ENCODE assay signal across 1 cellular context in the genomic region with DNA sequence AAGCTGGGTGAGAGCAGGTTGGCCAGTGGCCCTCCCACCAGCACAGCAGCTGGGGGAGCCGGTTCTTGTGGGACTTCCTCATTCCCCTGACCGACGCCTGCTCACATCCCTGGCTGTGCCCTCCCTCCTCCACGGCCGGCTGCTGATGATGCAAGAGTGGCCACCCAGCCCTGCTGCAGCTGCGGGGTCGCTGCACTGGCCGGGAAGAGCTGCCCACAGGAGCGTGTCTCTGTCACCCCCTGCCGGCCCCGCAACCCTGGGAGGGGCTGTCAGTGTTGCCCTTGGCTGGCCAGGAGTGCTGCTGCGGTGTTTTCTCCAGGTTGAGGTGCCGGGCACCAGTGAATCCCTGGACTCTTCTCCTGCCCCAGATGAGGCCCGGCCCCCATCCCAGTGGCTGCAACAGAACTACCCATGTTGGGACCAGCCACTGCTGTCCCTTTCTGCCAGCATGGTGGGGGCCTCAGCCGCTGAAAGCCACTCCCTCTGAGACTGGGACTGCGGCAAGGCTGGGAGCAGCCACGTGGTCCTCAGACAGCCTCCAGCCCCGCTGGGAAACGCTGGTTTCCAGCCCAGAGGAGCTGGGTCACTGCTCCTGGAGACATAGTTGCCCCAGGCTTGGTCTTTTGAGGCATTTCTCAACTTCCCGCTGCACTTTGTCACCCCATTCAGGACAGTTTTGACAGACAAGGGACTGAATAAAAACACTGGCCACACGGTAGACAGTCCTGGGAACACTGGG.
TF ChIP-seq lines count a peak whose summit lies in the region.

No MANE protein-coding gene starts in this region.

TF ChIP-seq in HepG2, 621 proteins besides CTCF, POLR2A, EP300 and RAD21 (continued from another document and continues in another):
- TF ChIP-seq, protein P1, sequence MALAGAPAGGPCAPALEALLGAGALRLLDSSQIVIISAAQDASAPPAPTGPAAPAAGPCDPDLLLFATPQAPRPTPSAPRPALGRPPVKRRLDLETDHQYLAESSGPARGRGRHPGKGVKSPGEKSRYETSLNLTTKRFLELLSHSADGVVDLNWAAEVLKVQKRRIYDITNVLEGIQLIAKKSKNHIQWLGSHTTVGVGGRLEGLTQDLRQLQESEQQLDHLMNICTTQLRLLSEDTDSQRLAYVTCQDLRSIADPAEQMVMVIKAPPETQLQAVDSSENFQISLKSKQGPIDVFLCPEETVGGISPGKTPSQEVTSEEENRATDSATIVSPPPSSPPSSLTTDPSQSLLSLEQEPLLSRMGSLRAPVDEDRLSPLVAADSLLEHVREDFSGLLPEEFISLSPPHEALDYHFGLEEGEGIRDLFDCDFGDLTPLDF (CRISPR knock-in tag; IDR thresholded peaks at IDR 0.05) = no peak
- no peak for TF ChIP-seq FOXM1 (CRISPR knock-in tag; IDR thresholded peaks at IDR 0.05)
- TF ChIP-seq ZNF317 (CRISPR knock-in tag; IDR thresholded peaks at IDR 0.05) = no peak
- TF ChIP-seq, protein P2, sequence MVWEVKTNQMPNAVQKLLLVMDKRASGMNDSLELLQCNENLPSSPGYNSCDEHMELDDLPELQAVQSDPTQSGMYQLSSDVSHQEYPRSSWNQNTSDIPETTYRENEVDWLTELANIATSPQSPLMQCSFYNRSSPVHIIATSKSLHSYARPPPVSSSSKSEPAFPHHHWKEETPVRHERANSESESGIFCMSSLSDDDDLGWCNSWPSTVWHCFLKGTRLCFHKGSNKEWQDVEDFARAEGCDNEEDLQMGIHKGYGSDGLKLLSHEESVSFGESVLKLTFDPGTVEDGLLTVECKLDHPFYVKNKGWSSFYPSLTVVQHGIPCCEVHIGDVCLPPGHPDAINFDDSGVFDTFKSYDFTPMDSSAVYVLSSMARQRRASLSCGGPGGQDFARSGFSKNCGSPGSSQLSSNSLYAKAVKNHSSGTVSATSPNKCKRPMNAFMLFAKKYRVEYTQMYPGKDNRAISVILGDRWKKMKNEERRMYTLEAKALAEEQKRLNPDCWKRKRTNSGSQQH (CRISPR knock-in tag; IDR thresholded peaks at IDR 0.05; ENCODE audit: low read depth) = 0 out of 2 replicates have a peak, but pooled peaks have one; percentile 28
- 0 out of 2 replicates have a peak, but pooled peaks have one; percentile 24 for TF ChIP-seq ZSCAN25 (CRISPR knock-in tag; IDR thresholded peaks at IDR 0.05)
- peak; percentile 77 for TF ChIP-seq SALL2 (CRISPR knock-in tag; IDR thresholded peaks at IDR 0.05)
- TF ChIP-seq MXD4 (CRISPR knock-in tag; IDR thresholded peaks at IDR 0.05) = no peak
- TF ChIP-seq, protein P3, sequence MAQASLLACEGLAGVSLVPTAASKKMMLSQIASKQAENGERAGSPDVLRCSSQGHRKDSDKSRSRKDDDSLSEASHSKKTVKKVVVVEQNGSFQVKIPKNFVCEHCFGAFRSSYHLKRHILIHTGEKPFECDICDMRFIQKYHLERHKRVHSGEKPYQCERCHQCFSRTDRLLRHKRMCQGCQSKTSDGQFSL (CRISPR knock-in tag; IDR thresholded peaks at IDR 0.05) = peak; percentile 94
- TF ChIP-seq, protein P4, sequence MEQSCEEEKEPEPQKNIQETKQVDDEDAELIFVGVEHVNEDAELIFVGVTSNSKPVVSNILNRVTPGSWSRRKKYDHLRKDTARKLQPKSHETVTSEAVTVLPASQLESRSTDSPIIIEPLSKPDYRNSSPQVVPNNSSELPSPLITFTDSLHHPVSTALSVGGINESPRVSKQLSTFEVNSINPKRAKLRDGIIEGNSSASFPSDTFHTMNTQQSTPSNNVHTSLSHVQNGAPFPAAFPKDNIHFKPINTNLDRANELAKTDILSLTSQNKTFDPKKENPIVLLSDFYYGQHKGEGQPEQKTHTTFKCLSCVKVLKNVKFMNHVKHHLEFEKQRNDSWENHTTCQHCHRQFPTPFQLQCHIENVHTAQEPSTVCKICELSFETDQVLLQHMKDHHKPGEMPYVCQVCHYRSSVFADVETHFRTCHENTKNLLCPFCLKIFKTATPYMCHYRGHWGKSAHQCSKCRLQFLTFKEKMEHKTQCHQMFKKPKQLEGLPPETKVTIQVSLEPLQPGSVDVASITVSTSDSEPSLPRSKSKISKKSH (CRISPR knock-in tag; IDR thresholded peaks at IDR 0.05; ENCODE audit: borderline replicate concordance) = peak; percentile 43; the same call in 1 of the 2 replicates
- peak; percentile 43; the same call in 1 of the 2 replicates for TF ChIP-seq FOXK1 (CRISPR knock-in tag; IDR thresholded peaks at IDR 0.05; ENCODE audit: borderline replicate concordance, low read depth)
- TF ChIP-seq, protein P5, sequence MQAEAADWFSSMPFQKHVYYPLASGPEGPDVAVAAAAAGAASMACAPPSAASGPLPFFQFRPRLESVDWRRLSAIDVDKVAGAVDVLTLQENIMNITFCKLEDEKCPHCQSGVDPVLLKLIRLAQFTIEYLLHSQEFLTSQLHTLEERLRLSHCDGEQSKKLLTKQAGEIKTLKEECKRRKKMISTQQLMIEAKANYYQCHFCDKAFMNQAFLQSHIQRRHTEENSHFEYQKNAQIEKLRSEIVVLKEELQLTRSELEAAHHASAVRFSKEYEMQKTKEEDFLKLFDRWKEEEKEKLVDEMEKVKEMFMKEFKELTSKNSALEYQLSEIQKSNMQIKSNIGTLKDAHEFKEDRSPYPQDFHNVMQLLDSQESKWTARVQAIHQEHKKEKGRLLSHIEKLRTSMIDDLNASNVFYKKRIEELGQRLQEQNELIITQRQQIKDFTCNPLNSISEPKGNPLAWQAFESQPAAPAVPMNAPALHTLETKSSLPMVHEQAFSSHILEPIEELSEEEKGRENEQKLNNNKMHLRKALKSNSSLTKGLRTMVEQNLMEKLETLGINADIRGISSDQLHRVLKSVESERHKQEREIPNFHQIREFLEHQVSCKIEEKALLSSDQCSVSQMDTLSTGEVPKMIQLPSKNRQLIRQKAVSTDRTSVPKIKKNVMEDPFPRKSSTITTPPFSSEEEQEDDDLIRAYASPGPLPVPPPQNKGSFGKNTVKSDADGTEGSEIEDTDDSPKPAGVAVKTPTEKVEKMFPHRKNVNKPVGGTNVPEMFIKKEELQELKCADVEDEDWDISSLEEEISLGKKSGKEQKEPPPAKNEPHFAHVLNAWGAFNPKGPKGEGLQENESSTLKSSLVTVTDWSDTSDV (CRISPR knock-in tag; IDR thresholded peaks at IDR 0.05) = 0 out of 2 replicates have a peak, but pooled peaks have one; percentile 70
- no peak for TF ChIP-seq RARG (CRISPR knock-in tag; IDR thresholded peaks at IDR 0.05; ENCODE audit: low read depth)
- no peak for TF ChIP-seq DNMT1 (CRISPR knock-in tag; IDR thresholded peaks at IDR 0.05)
- TF ChIP-seq, protein P6, sequence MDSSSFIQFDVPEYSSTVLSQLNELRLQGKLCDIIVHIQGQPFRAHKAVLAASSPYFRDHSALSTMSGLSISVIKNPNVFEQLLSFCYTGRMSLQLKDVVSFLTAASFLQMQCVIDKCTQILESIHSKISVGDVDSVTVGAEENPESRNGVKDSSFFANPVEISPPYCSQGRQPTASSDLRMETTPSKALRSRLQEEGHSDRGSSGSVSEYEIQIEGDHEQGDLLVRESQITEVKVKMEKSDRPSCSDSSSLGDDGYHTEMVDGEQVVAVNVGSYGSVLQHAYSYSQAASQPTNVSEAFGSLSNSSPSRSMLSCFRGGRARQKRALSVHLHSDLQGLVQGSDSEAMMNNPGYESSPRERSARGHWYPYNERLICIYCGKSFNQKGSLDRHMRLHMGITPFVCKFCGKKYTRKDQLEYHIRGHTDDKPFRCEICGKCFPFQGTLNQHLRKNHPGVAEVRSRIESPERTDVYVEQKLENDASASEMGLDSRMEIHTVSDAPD (CRISPR knock-in tag; IDR thresholded peaks at IDR 0.05) = no peak
- TF ChIP-seq, protein P7, sequence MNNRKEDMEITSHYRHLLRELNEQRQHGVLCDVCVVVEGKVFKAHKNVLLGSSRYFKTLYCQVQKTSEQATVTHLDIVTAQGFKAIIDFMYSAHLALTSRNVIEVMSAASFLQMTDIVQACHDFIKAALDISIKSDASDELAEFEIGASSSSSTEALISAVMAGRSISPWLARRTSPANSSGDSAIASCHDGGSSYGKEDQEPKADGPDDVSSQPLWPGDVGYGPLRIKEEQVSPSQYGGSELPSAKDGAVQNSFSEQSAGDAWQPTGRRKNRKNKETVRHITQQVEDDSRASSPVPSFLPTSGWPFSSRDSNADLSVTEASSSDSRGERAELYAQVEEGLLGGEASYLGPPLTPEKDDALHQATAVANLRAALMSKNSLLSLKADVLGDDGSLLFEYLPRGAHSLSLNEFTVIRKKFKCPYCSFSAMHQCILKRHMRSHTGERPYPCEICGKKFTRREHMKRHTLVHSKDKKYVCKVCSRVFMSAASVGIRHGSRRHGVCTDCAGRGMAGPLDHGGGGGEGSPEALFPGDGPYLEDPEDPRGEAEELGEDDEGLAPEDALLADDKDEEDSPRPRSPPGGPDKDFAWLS (CRISPR knock-in tag; IDR thresholded peaks at IDR 0.05; ENCODE audit: borderline replicate concordance) = 0 out of 2 replicates have a peak, but pooled peaks have one; percentile 66
- TF ChIP-seq ZNF230 (CRISPR knock-in tag; IDR thresholded peaks at IDR 0.05) = peak; percentile 44; the same call in 1 of the 2 replicates
- TF ChIP-seq, protein P8, sequence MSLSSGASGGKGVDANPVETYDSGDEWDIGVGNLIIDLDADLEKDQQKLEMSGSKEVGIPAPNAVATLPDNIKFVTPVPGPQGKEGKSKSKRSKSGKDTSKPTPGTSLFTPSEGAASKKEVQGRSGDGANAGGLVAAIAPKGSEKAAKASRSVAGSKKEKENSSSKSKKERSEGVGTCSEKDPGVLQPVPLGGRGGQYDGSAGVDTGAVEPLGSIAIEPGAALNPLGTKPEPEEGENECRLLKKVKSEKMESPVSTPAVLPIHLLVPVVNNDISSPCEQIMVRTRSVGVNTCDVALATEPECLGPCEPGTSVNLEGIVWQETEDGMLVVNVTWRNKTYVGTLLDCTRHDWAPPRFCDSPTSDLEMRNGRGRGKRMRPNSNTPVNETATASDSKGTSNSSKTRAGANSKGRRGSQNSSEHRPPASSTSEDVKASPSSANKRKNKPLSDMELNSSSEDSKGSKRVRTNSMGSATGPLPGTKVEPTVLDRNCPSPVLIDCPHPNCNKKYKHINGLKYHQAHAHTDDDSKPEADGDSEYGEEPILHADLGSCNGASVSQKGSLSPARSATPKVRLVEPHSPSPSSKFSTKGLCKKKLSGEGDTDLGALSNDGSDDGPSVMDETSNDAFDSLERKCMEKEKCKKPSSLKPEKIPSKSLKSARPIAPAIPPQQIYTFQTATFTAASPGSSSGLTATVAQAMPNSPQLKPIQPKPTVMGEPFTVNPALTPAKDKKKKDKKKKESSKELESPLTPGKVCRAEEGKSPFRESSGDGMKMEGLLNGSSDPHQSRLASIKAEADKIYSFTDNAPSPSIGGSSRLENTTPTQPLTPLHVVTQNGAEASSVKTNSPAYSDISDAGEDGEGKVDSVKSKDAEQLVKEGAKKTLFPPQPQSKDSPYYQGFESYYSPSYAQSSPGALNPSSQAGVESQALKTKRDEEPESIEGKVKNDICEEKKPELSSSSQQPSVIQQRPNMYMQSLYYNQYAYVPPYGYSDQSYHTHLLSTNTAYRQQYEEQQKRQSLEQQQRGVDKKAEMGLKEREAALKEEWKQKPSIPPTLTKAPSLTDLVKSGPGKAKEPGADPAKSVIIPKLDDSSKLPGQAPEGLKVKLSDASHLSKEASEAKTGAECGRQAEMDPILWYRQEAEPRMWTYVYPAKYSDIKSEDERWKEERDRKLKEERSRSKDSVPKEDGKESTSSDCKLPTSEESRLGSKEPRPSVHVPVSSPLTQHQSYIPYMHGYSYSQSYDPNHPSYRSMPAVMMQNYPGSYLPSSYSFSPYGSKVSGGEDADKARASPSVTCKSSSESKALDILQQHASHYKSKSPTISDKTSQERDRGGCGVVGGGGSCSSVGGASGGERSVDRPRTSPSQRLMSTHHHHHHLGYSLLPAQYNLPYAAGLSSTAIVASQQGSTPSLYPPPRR (CRISPR knock-in tag; IDR thresholded peaks at IDR 0.05; ENCODE audit: borderline replicate concordance) = 0 out of 2 replicates have a peak, but pooled peaks have one; percentile 53
- TF ChIP-seq RXRB (CRISPR knock-in tag; IDR thresholded peaks at IDR 0.05; ENCODE audit: borderline replicate concordance) = peak; percentile 61; the same call in 1 of the 2 replicates
- TF ChIP-seq PHF21A (CRISPR knock-in tag; IDR thresholded peaks at IDR 0.05) = peak; percentile 47
- TF ChIP-seq FOXJ3 (CRISPR knock-in tag; IDR thresholded peaks at IDR 0.05; ENCODE audit: borderline replicate concordance) = no peak
- TF ChIP-seq, protein P9, sequence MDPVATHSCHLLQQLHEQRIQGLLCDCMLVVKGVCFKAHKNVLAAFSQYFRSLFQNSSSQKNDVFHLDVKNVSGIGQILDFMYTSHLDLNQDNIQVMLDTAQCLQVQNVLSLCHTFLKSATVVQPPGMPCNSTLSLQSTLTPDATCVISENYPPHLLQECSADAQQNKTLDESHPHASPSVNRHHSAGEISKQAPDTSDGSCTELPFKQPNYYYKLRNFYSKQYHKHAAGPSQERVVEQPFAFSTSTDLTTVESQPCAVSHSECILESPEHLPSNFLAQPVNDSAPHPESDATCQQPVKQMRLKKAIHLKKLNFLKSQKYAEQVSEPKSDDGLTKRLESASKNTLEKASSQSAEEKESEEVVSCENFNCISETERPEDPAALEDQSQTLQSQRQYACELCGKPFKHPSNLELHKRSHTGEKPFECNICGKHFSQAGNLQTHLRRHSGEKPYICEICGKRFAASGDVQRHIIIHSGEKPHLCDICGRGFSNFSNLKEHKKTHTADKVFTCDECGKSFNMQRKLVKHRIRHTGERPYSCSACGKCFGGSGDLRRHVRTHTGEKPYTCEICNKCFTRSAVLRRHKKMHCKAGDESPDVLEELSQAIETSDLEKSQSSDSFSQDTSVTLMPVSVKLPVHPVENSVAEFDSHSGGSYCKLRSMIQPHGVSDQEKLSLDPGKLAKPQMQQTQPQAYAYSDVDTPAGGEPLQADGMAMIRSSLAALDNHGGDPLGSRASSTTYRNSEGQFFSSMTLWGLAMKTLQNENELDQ (CRISPR knock-in tag; IDR thresholded peaks at IDR 0.05; ENCODE audit: borderline replicate concordance) = no peak
- no peak for TF ChIP-seq ATAD3A (CRISPR knock-in tag; IDR thresholded peaks at IDR 0.05)
- TF ChIP-seq, protein P10, sequence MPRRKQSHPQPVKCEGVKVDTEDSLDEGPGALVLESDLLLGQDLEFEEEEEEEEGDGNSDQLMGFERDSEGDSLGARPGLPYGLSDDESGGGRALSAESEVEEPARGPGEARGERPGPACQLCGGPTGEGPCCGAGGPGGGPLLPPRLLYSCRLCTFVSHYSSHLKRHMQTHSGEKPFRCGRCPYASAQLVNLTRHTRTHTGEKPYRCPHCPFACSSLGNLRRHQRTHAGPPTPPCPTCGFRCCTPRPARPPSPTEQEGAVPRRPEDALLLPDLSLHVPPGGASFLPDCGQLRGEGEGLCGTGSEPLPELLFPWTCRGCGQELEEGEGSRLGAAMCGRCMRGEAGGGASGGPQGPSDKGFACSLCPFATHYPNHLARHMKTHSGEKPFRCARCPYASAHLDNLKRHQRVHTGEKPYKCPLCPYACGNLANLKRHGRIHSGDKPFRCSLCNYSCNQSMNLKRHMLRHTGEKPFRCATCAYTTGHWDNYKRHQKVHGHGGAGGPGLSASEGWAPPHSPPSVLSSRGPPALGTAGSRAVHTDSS (CRISPR knock-in tag; conservative IDR thresholded peaks at IDR 0.05) = no peak
- no peak for TF ChIP-seq SCMH1 (CRISPR knock-in tag; IDR thresholded peaks at IDR 0.05; ENCODE audit: borderline replicate concordance)
- TF ChIP-seq RAD51 (IDR thresholded peaks at IDR 0.05; ENCODE audit: borderline replicate concordance) = no peak
- TF ChIP-seq RBM39 (IDR thresholded peaks at IDR 0.05; ENCODE audit: low read depth, low read length, poor library complexity, severe bottlenecking) = peak; percentile 48
- TF ChIP-seq STAG1 (CRISPR knock-in tag; IDR thresholded peaks at IDR 0.05) = peak; percentile 85
- TF ChIP-seq, protein P11, sequence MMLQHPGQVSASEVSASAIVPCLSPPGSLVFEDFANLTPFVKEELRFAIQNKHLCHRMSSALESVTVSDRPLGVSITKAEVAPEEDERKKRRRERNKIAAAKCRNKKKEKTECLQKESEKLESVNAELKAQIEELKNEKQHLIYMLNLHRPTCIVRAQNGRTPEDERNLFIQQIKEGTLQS (CRISPR knock-in tag; IDR thresholded peaks at IDR 0.05) = peak; percentile 99
- TF ChIP-seq ZC3H13 (CRISPR knock-in tag; IDR thresholded peaks at IDR 0.05) = no peak
- TF ChIP-seq ELF1 (CRISPR knock-in tag; IDR thresholded peaks at IDR 0.05) = peak; percentile 84
- TF ChIP-seq POLR2AphosphoS2 (IDR thresholded peaks at IDR 0.05; ENCODE audit: low read depth, low read length) = no peak
- TF ChIP-seq ZNF432 (CRISPR knock-in tag; IDR thresholded peaks at IDR 0.05; ENCODE audit: borderline replicate concordance) = no peak
- TF ChIP-seq DNMT3B (CRISPR knock-in tag; conservative IDR thresholded peaks at IDR 0.05) = no peak
